In genomic region chr18:58997811-58998337, GRCh38 we compare ENCODE assay signal across 12 cellular contexts.
DNase-seq lines count a peak whose midpoint lies in the region; ATAC-seq, FAIRE-seq and TF ChIP-seq lines count a peak whose summit lies in the region.
"Had no signal": no experiment of that assay in that cellular context is flagged by ENCODE, and none has a peak within 500 bp of the region (broad histone marks: within the 10 kb centered on the region; RNA-seq: fewer than 3 reads in every experiment).

No MANE protein-coding gene starts in this region.

- no peaks in the 10 kb centered on the region for H3K27me3 ChIP-seq in MG63
- H3K27me3 ChIP-seq in lung (ENCODE audit: control insufficient read depth, insufficient read depth) = no peaks in the 10 kb centered on the region

- FAIRE-seq in endometrium (lab: Jason Lieb, UNC) = peak; percentile 55
- FAIRE-seq: A204.1, GM12878, H1 had no signal

- H3K4me1 ChIP-seq in lung (ENCODE audit: control insufficient read depth in 2 of 2, insufficient read depth in 2 of 2, low read length in 2 of 2) = peaks cover 7 to 22% of the 10 kb centered on the region in 2 donors

- 67 to 81% methylated on average over 4 of the region's 4 CpGs for WGBS in lung, 2 donors

- ATAC-seq in lung (ENCODE audit: insufficient read depth, low FRiP score) (peak; percentile 28), HG02642 (IDR thresholded peaks at IDR 0.05; ENCODE audit: poor library complexity, unreplicated experiment) (no peak), GM19395 (IDR thresholded peaks at IDR 0.05; ENCODE audit: unreplicated experiment) (no peak), HG02678 (IDR thresholded peaks at IDR 0.05; ENCODE audit: unreplicated experiment) (no peak)

- no peak for TF ChIP-seq CTCF in lung (IDR thresholded peaks at IDR 0.05; ENCODE audit: control extremely low read depth, extremely low read depth)

- peak overlapping the region in 1 of 2 donors; percentile 80 for H3K27ac ChIP-seq in lung (ENCODE audit: low read depth in 1 of 2, low read length in 1 of 2)

- no peaks in the 10 kb centered on the region for H3K36me3 ChIP-seq in MG63
- no peaks in the 10 kb centered on the region for H3K36me3 ChIP-seq in lung (ENCODE audit: control insufficient read depth in 2 of 2, insufficient read depth in 2 of 2, low read length in 2 of 2)

- no peaks in the 10 kb centered on the region for H3K9me3 ChIP-seq in MG63
- no peaks in the 10 kb centered on the region for H3K9me3 ChIP-seq in lung (ENCODE audit: control insufficient read depth in 2 of 2, insufficient read depth in 1 of 2, low read length in 1 of 2)

- DNase-seq in A172 (ENCODE audit: low spot score) = peak; percentile 55
- peak; percentile 66 for DNase-seq in MG63
- DNase-seq in lung (ENCODE audit: low spot score) = no peak
- no peak for DNase-seq in NCI-H1436 treated with DMSO at 0.1 percent for 48 hours (lab: John Stamatoyannopoulos, UW)
- DNase-seq: activated T-cell treated with anti-CD3 and anti-CD28 coated beads, Interleukin-2, amount 50 U/mL, for 1 hour had no signal

- H3K4me3 ChIP-seq in MG63 (no peak overlapping the region), lung (no peak overlapping the region)
- H3K4me3 ChIP-seq: GM12878 had no signal

Comparison
In these comparisons a context has a peak if more than half of its experiments do, and no peak if none do; other contexts are left out.
1. DNase-seq: peak in A172 (single experiment) and MG63 (single experiment); none in lung (single experiment) and NCI-H1436 treated with DMSO at 0.1 percent for 48 hours (single experiment).